ENCODE assay signal across 1 cellular context in genomic region chr5:181138258-181138657, GRCh38.
TF ChIP-seq lines count a peak whose summit lies in the region.

No MANE protein-coding gene starts in this region.

TF ChIP-seq in HepG2, 621 proteins besides CTCF, POLR2A, EP300 and RAD21:
- TF ChIP-seq CBFB (CRISPR knock-in tag; IDR thresholded peaks at IDR 0.05) (no peak), PRMT3 (CRISPR knock-in tag; IDR thresholded peaks at IDR 0.05; ENCODE audit: borderline replicate concordance, low read depth) (no peak), SYNCRIP (IDR thresholded peaks at IDR 0.05; ENCODE audit: insufficient read depth, low read depth, low read length) (no peak), NFATC3 (CRISPR knock-in tag; IDR thresholded peaks at IDR 0.05) (no peak)
